In the genomic region with DNA sequence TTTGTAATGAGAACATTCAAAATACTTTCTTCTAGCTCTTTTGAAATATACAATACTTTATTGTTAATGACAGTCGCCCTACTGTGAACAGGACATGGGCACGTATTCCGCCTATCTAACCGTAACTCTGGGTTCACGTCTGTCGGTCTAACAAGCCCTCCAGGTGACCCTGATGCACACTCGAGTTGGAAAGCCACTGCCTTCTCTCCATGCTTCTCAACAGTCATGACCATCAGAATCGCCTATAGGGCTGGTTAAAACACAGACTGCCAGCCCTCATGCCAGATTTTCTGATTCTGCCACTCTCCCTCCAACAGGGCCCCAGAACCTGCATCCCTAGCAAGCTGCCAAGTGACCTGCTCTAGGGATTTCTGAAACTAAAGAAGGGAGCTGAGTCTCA, we compare ENCODE assay signal across 10 cellular contexts.
DNase-seq lines count a peak whose midpoint lies in the region; ATAC-seq and TF ChIP-seq lines count a peak whose summit lies in the region.
"Had no signal": no experiment of that assay in that cellular context is flagged by ENCODE, and none has a peak within 500 bp of the region (broad histone marks: within the 10 kb centered on the region; RNA-seq: fewer than 3 reads in every experiment).

No MANE protein-coding gene starts in this region.

- intact Hi-C loops in right lobe of liver (cut with DNase I) = no loop called here
- intact Hi-C loops in PC-9 (cut with micrococcal nuclease; ENCODE audit: unreplicated experiment) = no loop called here

- no peaks in the 10 kb centered on the region for H3K9me3 Mint-ChIP-seq in activated T-cell treated with anti-CD3 and anti-CD28 coated beads, Interleukin-2, amount 50 U/mL, for 24 hours
- no peaks in the 10 kb centered on the region for H3K9me3 Mint-ChIP-seq in activated T-helper 17 cell treated with anti-CD3 and anti-CD28 coated beads, Interleukin-2, amount 50 U/mL, for 72 hours

- H3K36me3 Mint-ChIP-seq in activated T-cell treated with anti-CD3 and anti-CD28 coated beads, Interleukin-2, amount 50 U/mL, for 24 hours (ENCODE audit: low read depth) = peaks cover 12% of the 10 kb centered on the region
- no peaks in the 10 kb centered on the region for H3K36me3 Mint-ChIP-seq in activated T-helper 17 cell treated with anti-CD3 and anti-CD28 coated beads, Interleukin-2, amount 50 U/mL, for 72 hours (ENCODE audit: low read depth)

- H3K27me3 ChIP-seq in right lobe of liver (no peaks in the 10 kb centered on the region), suprapubic skin (no peaks in the 10 kb centered on the region), PC-9 (ENCODE audit: insufficient read depth, low read depth) (no peaks in the 10 kb centered on the region)

- H3K9me3 ChIP-seq in right lobe of liver (no peaks in the 10 kb centered on the region), suprapubic skin (no peaks in the 10 kb centered on the region), PC-9 (ENCODE audit: insufficient read depth, low read depth) (no peaks in the 10 kb centered on the region)

- H3K79me2 ChIP-seq in PC-9 (ENCODE audit: low read depth) = no peaks in the 10 kb centered on the region

- CTCF ChIA-PET in PC-9 (lab: Charles Lee) = no interaction called here

- no peak overlapping the region for H2AFZ ChIP-seq in PC-9

- H3K4me1 Mint-ChIP-seq in activated T-cell treated with anti-CD3 and anti-CD28 coated beads, Interleukin-2, amount 50 U/mL, for 24 hours (ENCODE audit: low read depth) = peaks cover 94% of the 10 kb centered on the region
- H3K4me1 Mint-ChIP-seq in activated T-helper 17 cell treated with anti-CD3 and anti-CD28 coated beads, Interleukin-2, amount 50 U/mL, for 72 hours = peaks cover 84% of the 10 kb centered on the region

- no peak overlapping the region for H3K4me2 ChIP-seq in PC-9

- POLR2A ChIA-PET in PC-9 (lab: Charles Lee; ENCODE audit: unreplicated experiment) = interaction anchor here (0.7 kb wide), 1 partner anchor 23 kb away, joined by 9 read pairs; no protein-coding TSS in a partner anchor

- H4K20me1 ChIP-seq in PC-9 (ENCODE audit: insufficient read depth) = no peaks in the 10 kb centered on the region

- no peak for TF ChIP-seq CTCF in right lobe of liver (IDR thresholded peaks at IDR 0.05)
- no peak for TF ChIP-seq CTCF in suprapubic skin (IDR thresholded peaks at IDR 0.05)
- no peak for TF ChIP-seq CTCF in PC-9 (conservative IDR thresholded peaks at IDR 0.05)

- no peak for TF ChIP-seq POLR2A in right lobe of liver (IDR thresholded peaks at IDR 0.05)
- no peak for TF ChIP-seq POLR2A in suprapubic skin (IDR thresholded peaks at IDR 0.05)

- peak overlapping the region in 2 of 3 donors; percentile 2 to 3 for H3K27ac ChIP-seq in right lobe of liver
- peak overlapping the region; percentile 78 for H3K27ac ChIP-seq in suprapubic skin
- H3K27ac ChIP-seq in PC-9 = no peak overlapping the region
- H3K27ac ChIP-seq: WERI-Rb-1 had no signal

- ATAC-seq in activated T-helper 17 cell treated with anti-CD3 and anti-CD28 coated beads, Interleukin-2, amount 50 U/mL, for 72 hours (replicated peaks) = no peak
- ATAC-seq in right lobe of liver (no peak), GM19023 (IDR thresholded peaks at IDR 0.05; ENCODE audit: unreplicated experiment) (no peak)

- H3K4me3 Mint-ChIP-seq in activated T-cell treated with anti-CD3 and anti-CD28 coated beads, Interleukin-2, amount 50 U/mL, for 24 hours = peak overlapping the region; percentile 21
- H3K4me3 Mint-ChIP-seq in activated T-helper 17 cell treated with anti-CD3 and anti-CD28 coated beads, Interleukin-2, amount 50 U/mL, for 72 hours = peak overlapping the region; percentile 86

- no peak for DNase-seq in activated T-cell treated with anti-CD3 and anti-CD28 coated beads, Interleukin-2, amount 50 U/mL, for 24 hours
- no peak for DNase-seq in activated T-cell treated with anti-CD3 and anti-CD28 coated beads, Interleukin-2, amount 50 U/mL, for 1 hour
- no peak for DNase-seq in right lobe of liver
- no peak for DNase-seq in suprapubic skin (ENCODE audit: low spot score in 2 of 2)
- no peak for DNase-seq in PC-9
- no peak for DNase-seq in amygdala (lab: John Stamatoyannopoulos, UW)
- DNase-seq: NCI-H146, WERI-Rb-1 had no signal

- WGBS in right lobe of liver (ENCODE audit: insufficient coverage, low coverage, low lambda C conversion rate, missing lambda C conversion rate) = 88% methylated on average over 8 of the region's 8 CpGs
- WGBS in suprapubic skin = 77% methylated on average over 8 of the region's 8 CpGs

- H3K27ac Mint-ChIP-seq in activated T-cell treated with anti-CD3 and anti-CD28 coated beads, Interleukin-2, amount 50 U/mL, for 24 hours = peak overlapping the region; percentile 98
- peak overlapping the region; percentile 96 for H3K27ac Mint-ChIP-seq in activated T-helper 17 cell treated with anti-CD3 and anti-CD28 coated beads, Interleukin-2, amount 50 U/mL, for 72 hours

- no TSS peak for BruUV-seq in PC-9 (replicated peaks; lab: Mats Ljungman, UMichigan)

- H3K9me2 ChIP-seq in PC-9 (ENCODE audit: insufficient read depth) = no peaks in the 10 kb centered on the region

- no peaks in the 10 kb centered on the region for H3K27me3 Mint-ChIP-seq in activated T-cell treated with anti-CD3 and anti-CD28 coated beads, Interleukin-2, amount 50 U/mL, for 24 hours
- no peaks in the 10 kb centered on the region for H3K27me3 Mint-ChIP-seq in activated T-helper 17 cell treated with anti-CD3 and anti-CD28 coated beads, Interleukin-2, amount 50 U/mL, for 72 hours

- H3K4me3 ChIP-seq in right lobe of liver (no peak overlapping the region), suprapubic skin (no peak overlapping the region), PC-9 (no peak overlapping the region)

- H3F3A ChIP-seq in PC-9 (ENCODE audit: insufficient read depth, low read depth) = no peaks in the 10 kb centered on the region

- H3K4me1 ChIP-seq in right lobe of liver = peaks cover 0 to 3% (median 0%) of the 10 kb centered on the region in 4 donors
- peaks cover 97% of the 10 kb centered on the region for H3K4me1 ChIP-seq in suprapubic skin
- no peaks in the 10 kb centered on the region for H3K4me1 ChIP-seq in PC-9 (replicated peaks; ENCODE audit: insufficient read depth)

- H3K36me3 ChIP-seq in right lobe of liver (no peaks in the 10 kb centered on the region), suprapubic skin (no peaks in the 10 kb centered on the region), PC-9 (ENCODE audit: low read depth) (no peaks in the 10 kb centered on the region)
- H3K36me3 ChIP-seq: WERI-Rb-1 had no signal

- TF ChIP-seq EP300 in suprapubic skin (IDR thresholded peaks at IDR 0.05) = no peak
